ENCODE assay signal across 9 cellular contexts in the genomic region with DNA sequence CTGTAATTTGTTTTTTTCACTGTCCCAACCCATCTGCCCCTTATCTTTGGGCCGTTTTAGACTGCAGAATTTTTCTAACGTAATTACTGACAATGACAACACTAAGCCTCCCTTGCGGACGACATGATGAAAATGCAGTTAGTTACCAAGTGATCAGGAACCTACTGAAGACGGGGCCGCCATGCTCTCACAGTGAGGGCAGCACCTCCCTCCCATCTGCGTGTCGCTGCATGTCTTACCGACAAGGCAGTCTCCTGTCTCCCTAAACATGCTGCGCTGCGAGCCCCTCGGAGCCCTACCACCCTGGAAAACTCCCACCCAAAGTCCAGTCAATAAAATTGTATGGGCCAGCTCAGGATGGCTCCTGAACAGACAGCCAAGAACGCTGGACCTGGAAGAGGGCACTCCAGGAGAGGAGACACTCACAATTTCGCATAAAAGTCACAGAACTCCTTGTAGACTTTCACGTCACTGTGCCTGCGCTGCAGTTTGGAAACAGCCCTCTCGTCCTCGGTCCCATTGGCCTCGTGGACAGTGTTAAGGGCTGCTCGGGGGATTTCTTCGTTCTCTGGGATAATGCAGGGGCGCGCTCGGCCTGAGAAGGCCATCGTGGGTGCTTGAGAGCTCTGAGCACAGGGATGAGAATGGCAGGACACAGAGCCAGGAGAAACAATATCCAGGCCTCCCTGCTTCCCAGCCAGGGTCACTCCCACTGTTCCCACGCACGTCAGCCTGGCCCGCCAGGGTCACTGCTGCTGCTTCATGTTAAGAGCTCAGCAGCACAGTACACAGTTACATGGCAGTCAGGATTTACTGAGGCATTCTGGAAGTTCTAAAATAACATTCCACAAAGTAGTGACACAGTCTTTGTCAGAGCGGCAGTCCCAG. TPM values are rescaled to one million over a fixed set of nuclear protein-coding genes. Genes with fewer than 3 reads are reported as not detected.
A peak's percentile ranks its signal among the peaks of the same experiment; 100 is the strongest.
DNase-seq lines count a peak whose midpoint lies in the region; ATAC-seq and TF ChIP-seq lines count a peak whose summit lies in the region.
"Not testable (repeated sequence)": the region's sequence is repeated elsewhere in the genome, so short reads cannot be mapped to it uniquely, and the experiment has no call there.
"Had no signal": no experiment of that assay in that cellular context is flagged by ENCODE, and none has a peak within 500 bp of the region (broad histone marks: within the 10 kb centered on the region; RNA-seq: fewer than 3 reads in every experiment).

A gene with protein sequence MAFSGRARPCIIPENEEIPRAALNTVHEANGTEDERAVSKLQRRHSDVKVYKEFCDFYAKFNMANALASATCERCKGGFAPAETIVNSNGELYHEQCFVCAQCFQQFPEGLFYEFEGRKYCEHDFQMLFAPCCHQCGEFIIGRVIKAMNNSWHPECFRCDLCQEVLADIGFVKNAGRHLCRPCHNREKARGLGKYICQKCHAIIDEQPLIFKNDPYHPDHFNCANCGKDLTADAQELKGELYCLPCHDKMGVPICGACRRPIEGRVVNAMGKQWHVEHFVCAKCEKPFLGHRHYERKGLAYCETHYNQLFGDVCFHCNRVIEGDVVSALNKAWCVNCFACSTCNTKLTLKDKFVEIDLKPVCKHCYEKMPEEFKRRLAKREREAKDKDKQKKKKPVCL (minus strand): TSS at position 646 of the 888 bp plus-strand sequence. CDS start 38 bp downstream, at position 608.

- TF ChIP-seq EP300 in gastroesophageal sphincter (IDR thresholded peaks at IDR 0.05): not testable (repeated sequence)

- H3K36me3 ChIP-seq in RWPE2 (ENCODE audit: low read depth); gastroesophageal sphincter; aorta (ENCODE audit: control insufficient read depth in 1 of 2, insufficient read depth in 2 of 2, low read length in 1 of 2): not testable (repeated sequence)

- TF ChIP-seq POLR2A in gastroesophageal sphincter (IDR thresholded peaks at IDR 0.05): not testable (repeated sequence)

- ATAC-seq in RWPE2 (ENCODE audit: low read depth): peak; percentile 32; the same call in 2 of the 3 replicates
- ATAC-seq in gastroesophageal sphincter: peak; percentile 95
- ATAC-seq in left ventricle myocardium superior: peak; percentile 97
- peak; percentile 96 for ATAC-seq in aorta (ENCODE audit: low FRiP score)

- not testable (repeated sequence) for H3K27ac ChIP-seq in RWPE2 (ENCODE audit: poor library complexity, severe bottlenecking); gastroesophageal sphincter; aorta (ENCODE audit: low read depth in 1 of 2, low read length in 2 of 2)

- not testable (repeated sequence) for DNase-seq in RWPE2 (ENCODE audit: low spot score); dermis blood vessel endothelial cell; left ventricle myocardium superior; lung microvascular endothelial cell (ENCODE audit: low read depth in 2 of 2); pulmonary artery endothelial cell (ENCODE audit: low read depth, low spot score); aorta

- H3K4me3 ChIP-seq in RWPE2 (ENCODE audit: severe bottlenecking); gastroesophageal sphincter; aorta (ENCODE audit: low read length in 2 of 2): not testable (repeated sequence)

- not testable (repeated sequence) for H3K9me3 ChIP-seq in RWPE2 (ENCODE audit: severe bottlenecking); gastroesophageal sphincter; aorta (ENCODE audit: control insufficient read depth, low read length)

- H3K27me3 ChIP-seq in RWPE2 (ENCODE audit: insufficient read depth, poor library complexity, severe bottlenecking); gastroesophageal sphincter; aorta (ENCODE audit: control insufficient read depth in 1 of 2, insufficient read depth in 2 of 2, low read length in 1 of 2): not testable (repeated sequence)

- intact Hi-C loops in left ventricle myocardium superior (cut with micrococcal nuclease); aorta (cut with DNase I): not testable (repeated sequence)

- no CpG with 5 or more reads among the region's 29 CpGs for WGBS in gastroesophageal sphincter (ENCODE audit: low coverage in 1 of 2), 2 donors
- no CpG with 5 or more reads among the region's 29 CpGs for WGBS in aorta, 2 donors

- not testable (repeated sequence) for TF ChIP-seq CTCF in RWPE2 (IDR thresholded peaks at IDR 0.05; ENCODE audit: poor library complexity, severe bottlenecking); gastroesophageal sphincter (IDR thresholded peaks at IDR 0.05)

- not testable (repeated sequence) for H3K4me1 ChIP-seq in RWPE2 (ENCODE audit: insufficient read depth, poor library complexity, severe bottlenecking); gastroesophageal sphincter; aorta (ENCODE audit: control insufficient read depth in 1 of 2, insufficient read depth in 2 of 2, low read length in 2 of 2)

RNA-seq across cellular contexts. Expression of the gene that starts here (rescaled TPM):
- total RNA-seq in dermis blood vessel endothelial cell (40.1 and 53.6 TPM in 2 replicates), gastroesophageal sphincter (1 to 10 TPM; 2.6 to 5.6 (median 4.9) TPM), left ventricle myocardium superior (2.8 TPM), lung microvascular endothelial cell (28.5 and 47.8 TPM in 2 replicates), pulmonary artery endothelial cell (11.1 and 12.4 TPM in 2 replicates), aorta (10 to 100 TPM; 16.0 to 22.4 TPM)
- 10 to 100 TPM; 17.3 to 69.1 TPM for polyA plus RNA-seq in aorta
- total RNA-seq: CD4-positive, alpha-beta T cell; H1 had no signal

Comparison
In these comparisons a context has a peak if more than half of its experiments do, and no peak if none do; other contexts are left out.
1. ATAC-seq: peak in every context shown above with its lines; median percentile 97 in left ventricle myocardium superior; 96 in aorta; 95 in gastroesophageal sphincter; 32 in RWPE2.